Comparison of ENCODE assay signal across 35 cellular contexts in the genomic region with DNA sequence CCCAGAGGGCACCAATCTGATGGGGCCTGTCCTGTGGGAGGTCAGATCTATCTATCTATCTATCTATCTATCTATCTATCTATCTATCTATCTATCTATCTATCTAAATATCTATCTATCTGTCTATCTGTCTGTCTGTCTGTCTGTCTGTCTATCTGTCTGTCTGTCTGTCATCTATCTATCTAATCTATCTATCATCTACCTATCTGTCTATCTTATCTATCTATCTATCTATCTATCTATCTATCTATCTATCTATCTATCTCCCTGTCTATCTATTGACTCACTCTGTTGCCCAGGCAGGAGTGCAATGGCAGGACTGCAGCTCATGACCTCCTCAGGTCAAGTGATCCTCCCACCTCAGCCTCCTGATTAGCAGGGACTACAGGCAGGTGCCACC.
"Had no signal": no experiment of that assay in that cellular context is flagged by ENCODE, and none has a peak within 500 bp of the region (broad histone marks: within the 10 kb centered on the region; RNA-seq: fewer than 3 reads in every experiment).

No MANE protein-coding gene starts in this region.

- H3K4me2 ChIP-seq: KMS-11 had no signal

- H3K27ac ChIP-seq: KMS-11 had no signal

- H3K4me3 ChIP-seq: MG63 had no signal

- DNase-seq: Karpas-422, Kasumi-1, MM.1S, MV-4-11, NCI-H1048, NCI-H1092, NCI-H1092 treated with DMSO at 0.1 percent for 48 hours, NCI-H1105, NCI-H1105 treated with DMSO at 0.1 percent for 48 hours, NCI-H1417, NCI-H1417 treated with DMSO at 0.1 percent for 48 hours, NCI-H1436, NCI-H1436 treated with DMSO at 0.1 percent for 48 hours, NCI-H146, NCI-H1694, NCI-H1694 treated with DMSO at 0.1 percent for 48 hours, NCI-H187, NCI-H187 treated with DMSO at 0.1 percent for 48 hours, NCI-H1930, NCI-H2029, NCI-H2029 treated with DMSO at 0.1 percent for 48 hours, NCI-H2081, NCI-H2081 treated with DMSO at 0.1 percent for 48 hours, NCI-H2107, NCI-H2171, NCI-H2171 treated with DMSO at 0.1 percent for 48 hours, NCI-H2227 treated with DMSO at 0.1 percent for 48 hours, NCI-H226, NCI-H345, NCI-H446, NCI-H446 treated with DMSO at 0.1 percent for 48 hours, NCI-H510A, NCI-H510A treated with DMSO at 0.1 percent for 48 hours had no signal

- H3K36me3 ChIP-seq: MG63 had no signal

- H3K27me3 ChIP-seq: MG63 had no signal

- H3K9ac ChIP-seq: KMS-11 had no signal

- H3K9me3 ChIP-seq: MG63 had no signal
